21 cellular contexts compared by ENCODE assay signal in genomic region chr2:3624059-3624794, GRCh38. TPM values are rescaled to one million over a fixed set of nuclear protein-coding genes. Genes with fewer than 3 reads are reported as not detected.
DNase-seq lines count a peak whose midpoint lies in the region; ATAC-seq, FAIRE-seq and TF ChIP-seq lines count a peak whose summit lies in the region.
"Had no signal": no experiment of that assay in that cellular context is flagged by ENCODE, and none has a peak within 500 bp of the region (broad histone marks: within the 10 kb centered on the region; RNA-seq: fewer than 3 reads in every experiment).

No MANE protein-coding gene starts in this region.

- no peaks in the 10 kb centered on the region for H3K9me3 Mint-ChIP-seq in natural killer cell
- H3K9me3 Mint-ChIP-seq: activated T-cell treated with anti-CD3 and anti-CD28 coated beads, Interleukin-2, amount 50 U/mL, for 24 hours had no signal

- H3K36me3 Mint-ChIP-seq in natural killer cell, result no peaks in the 10 kb centered on the region
- H3K36me3 Mint-ChIP-seq: WTC11 had no signal

- H3K27me3 Mint-ChIP-seq in natural killer cell (ENCODE audit: low read depth in 2 of 2), result peaks cover 0 to 5% of the 10 kb centered on the region in 2 donors

- H3K4me3 ChIP-seq in choroid plexus epithelial cell (ENCODE audit: low read depth, low read length), result no peak overlapping the region
- H3K4me3 ChIP-seq: adrenal gland, K562, PC-9 had no signal

- no peak overlapping the region for H3K27ac Mint-ChIP-seq in natural killer cell
- H3K27ac Mint-ChIP-seq: activated T-cell treated with anti-CD3 and anti-CD28 coated beads, Interleukin-2, amount 50 U/mL, for 24 hours; naive B cell; WTC11 had no signal

- H3K4me3 Mint-ChIP-seq in natural killer cell, result no peak overlapping the region
- H3K4me3 Mint-ChIP-seq: activated T-cell treated with anti-CD3 and anti-CD28 coated beads, Interleukin-2, amount 50 U/mL, for 24 hours; naive B cell; WTC11 had no signal

- intact Hi-C loops in natural killer cell (cut with micrococcal nuclease), result no loop called here

- peak; percentile 17 for FAIRE-seq in GM12892 (lab: Jason Lieb, UNC)
- FAIRE-seq: D721Med, K562 had no signal

- ATAC-seq in GM19351 (IDR thresholded peaks at IDR 0.05; ENCODE audit: unreplicated experiment) (peak; percentile 70), HG02759 (IDR thresholded peaks at IDR 0.05; ENCODE audit: unreplicated experiment) (peak; percentile 94), HG02852 (IDR thresholded peaks at IDR 0.05; ENCODE audit: unreplicated experiment) (no peak), natural killer cell (no peak)
- ATAC-seq: HCT116, K562, left colon, WTC11 had no signal

- H3K4me1 Mint-ChIP-seq in natural killer cell, result no peaks in the 10 kb centered on the region

- no peak for TF ChIP-seq POLR2A in GM12892 (IDR thresholded peaks at IDR 0.05; ENCODE audit: low read depth, low read length)

- DNase-seq in GM12892 (ENCODE audit: insufficient read length) (no peak), choroid plexus epithelial cell (ENCODE audit: low read depth) (peak; percentile 20), NCI-H510A (lab: John Stamatoyannopoulos, UW) (no peak), AG20443 (ENCODE audit: low spot score) (no peak), natural killer cell (no peak)
- DNase-seq: activated T-cell treated with anti-CD3 and anti-CD28 coated beads, Interleukin-2, amount 50 U/mL, for 24 hours; left colon; naive B cell; NCI-H1105 treated with DMSO at 0.1 percent for 48 hours; NCI-H345; PC-9 had no signal

- TF ChIP-seq CTCF in choroid plexus epithelial cell (conservative IDR thresholded peaks at IDR 0.05; ENCODE audit: low read depth, low read length) (no peak), natural killer cell (IDR thresholded peaks at IDR 0.05) (no peak)

RNA-seq across cellular contexts. Expression of gene COLEC11, which starts 29.3 kb away (rescaled TPM):
- 0.83 TPM for polyA plus RNA-seq in GM12892 (2012; ENCODE audit: missing spikeins)
- total RNA-seq in natural killer cell, result under 1 TPM in 1 of 3 donors, not detected in 2; 0.61 TPM

RNA-seq across cellular contexts. Expression of gene ALLC, which starts 33.8 kb away (rescaled TPM):
- polyA plus RNA-seq in GM12892 (2012; ENCODE audit: missing spikeins), result not detected
- not detected for total RNA-seq in natural killer cell
- total RNA-seq: epithelial cell of proximal tubule, K562, left colon, PC-9, pulmonary artery endothelial cell, WTC11 had no signal
- polyA plus RNA-seq: K562 had no signal

RNA-seq across cellular contexts. Expression of gene RPS7, which starts 49.2 kb away (rescaled TPM):
- polyA plus RNA-seq in GM12892 (2012; ENCODE audit: missing spikeins), result 4,194 TPM
- 1,000 to 10,000 TPM in 2 of 3 donors, 100 to 1,000 TPM in 1; 815 to 1,068 (median 1,001) TPM for total RNA-seq in natural killer cell

Comparison
In these comparisons a context has a peak if more than half of its experiments do, and no peak if none do; other contexts are left out.
1. ATAC-seq: peak in GM19351 (single experiment) and HG02759 (single experiment); none in HG02852 (single experiment) and natural killer cell (0 of 3).